13 cellular contexts compared by ENCODE assay signal in the genomic region with DNA sequence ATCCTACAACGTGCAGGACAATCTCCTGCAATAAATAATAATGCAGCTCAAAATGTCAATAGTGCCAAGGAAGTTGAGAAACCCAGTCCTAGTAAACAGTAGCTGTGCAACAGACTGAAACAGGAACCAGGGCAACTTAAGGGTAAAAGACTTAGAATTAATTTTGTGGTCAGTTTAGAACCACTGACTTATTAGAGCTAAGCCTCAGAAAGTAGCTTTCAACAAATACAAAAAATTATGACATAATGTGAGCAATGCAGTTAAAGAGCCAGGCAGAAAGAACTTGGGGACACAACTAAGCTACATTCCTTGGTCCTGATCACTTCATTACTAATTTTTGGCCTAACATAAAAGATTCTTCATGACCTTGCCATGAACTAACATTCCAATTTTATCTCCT.
DNase-seq lines count a peak whose midpoint lies in the region; ATAC-seq and TF ChIP-seq lines count a peak whose summit lies in the region.
"Had no signal": no experiment of that assay in that cellular context is flagged by ENCODE, and none has a peak within 500 bp of the region (broad histone marks: within the 10 kb centered on the region; RNA-seq: fewer than 3 reads in every experiment).

No MANE protein-coding gene starts in this region.

- H3K27ac Mint-ChIP-seq in WTC11: peak overlapping the region; percentile 93
- H3K27ac Mint-ChIP-seq in nephron progenitor cell: no peak overlapping the region
- H3K27ac Mint-ChIP-seq: activated naive CD4-positive, alpha-beta T cell treated with anti-CD3 and anti-CD28 coated beads for 36 hours; CD4-positive, alpha-beta memory T cell had no signal

- H3K4me1 Mint-ChIP-seq in WTC11 (peaks cover 80% of the 10 kb centered on the region), nephron progenitor cell (no peaks in the 10 kb centered on the region)
- H3K4me1 Mint-ChIP-seq: CD4-positive, alpha-beta memory T cell had no signal

- no peak overlapping the region for H3K4me3 Mint-ChIP-seq in WTC11
- no peak overlapping the region for H3K4me3 Mint-ChIP-seq in nephron progenitor cell
- H3K4me3 Mint-ChIP-seq: activated naive CD4-positive, alpha-beta T cell treated with anti-CD3 and anti-CD28 coated beads for 36 hours; CD4-positive, alpha-beta memory T cell; H9 had no signal

- H3K27me3 Mint-ChIP-seq in WTC11 (ENCODE audit: low read depth): no peaks in the 10 kb centered on the region
- no peaks in the 10 kb centered on the region for H3K27me3 Mint-ChIP-seq in nephron progenitor cell (ENCODE audit: low read depth, poor library complexity)
- H3K27me3 Mint-ChIP-seq: CD4-positive, alpha-beta memory T cell had no signal

- CTCF ChIA-PET in WTC11 (lab: Charles Lee): no interaction called here

- intact Hi-C loops in Right ventricle myocardium inferior (cut with DNase I): no loop called here
- intact Hi-C loops in sciatic nerve (cut with DNase I): no loop called here

- peaks cover 31% of the 10 kb centered on the region for H3K36me3 Mint-ChIP-seq in WTC11
- no peaks in the 10 kb centered on the region for H3K36me3 Mint-ChIP-seq in nephron progenitor cell (ENCODE audit: low read depth)
- H3K36me3 Mint-ChIP-seq: CD4-positive, alpha-beta memory T cell had no signal

- DNase-seq in WTC11 (ENCODE audit: low spot score) (no peak), Right ventricle myocardium inferior (ENCODE audit: missing footprints) (no peak), sciatic nerve (ENCODE audit: low spot score) (no peak), cerebellar cortex (ENCODE audit: low spot score) (no peak), nephron progenitor cell (no peak)
- DNase-seq: activated naive CD4-positive, alpha-beta T cell treated with anti-CD3 and anti-CD28 coated beads for 36 hours; CD4-positive, alpha-beta memory T cell; H9; sigmoid colon; T-helper 9 cell had no signal

- POLR2A ChIA-PET in WTC11 (lab: Charles Lee): no interaction called here

- TF ChIP-seq CTCF in WTC11 (IDR thresholded peaks at IDR 0.05) (no peak), nephron progenitor cell (IDR thresholded peaks at IDR 0.05) (no peak)

- H3K9me3 Mint-ChIP-seq in WTC11 (peaks cover 7% of the 10 kb centered on the region; the same call in 1 of the 2 replicates), nephron progenitor cell (no peaks in the 10 kb centered on the region)

- ATAC-seq in GM18502 (IDR thresholded peaks at IDR 0.05; ENCODE audit: poor library complexity, unreplicated experiment) (peak; percentile 86), GM21529 (IDR thresholded peaks at IDR 0.05; ENCODE audit: unreplicated experiment) (peak; percentile 80), HG03175 (IDR thresholded peaks at IDR 0.05; ENCODE audit: unreplicated experiment) (peak; percentile 91), WTC11 (no peak), Right ventricle myocardium inferior (no peak), sciatic nerve (no peak)

TF ChIP-seq in WTC11, 78 proteins besides CTCF, POLR2A, EP300 and RAD21:
- TF ChIP-seq TCF7 (CRISPR knock-in tag; IDR thresholded peaks at IDR 0.05; ENCODE audit: low read depth): no peak
- no peak for TF ChIP-seq CREM (CRISPR knock-in tag; IDR thresholded peaks at IDR 0.05)
- TF ChIP-seq, protein P1, sequence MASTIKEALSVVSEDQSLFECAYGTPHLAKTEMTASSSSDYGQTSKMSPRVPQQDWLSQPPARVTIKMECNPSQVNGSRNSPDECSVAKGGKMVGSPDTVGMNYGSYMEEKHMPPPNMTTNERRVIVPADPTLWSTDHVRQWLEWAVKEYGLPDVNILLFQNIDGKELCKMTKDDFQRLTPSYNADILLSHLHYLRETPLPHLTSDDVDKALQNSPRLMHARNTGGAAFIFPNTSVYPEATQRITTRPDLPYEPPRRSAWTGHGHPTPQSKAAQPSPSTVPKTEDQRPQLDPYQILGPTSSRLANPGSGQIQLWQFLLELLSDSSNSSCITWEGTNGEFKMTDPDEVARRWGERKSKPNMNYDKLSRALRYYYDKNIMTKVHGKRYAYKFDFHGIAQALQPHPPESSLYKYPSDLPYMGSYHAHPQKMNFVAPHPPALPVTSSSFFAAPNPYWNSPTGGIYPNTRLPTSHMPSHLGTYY (CRISPR knock-in tag; IDR thresholded peaks at IDR 0.05): no peak
- TF ChIP-seq, protein P2, sequence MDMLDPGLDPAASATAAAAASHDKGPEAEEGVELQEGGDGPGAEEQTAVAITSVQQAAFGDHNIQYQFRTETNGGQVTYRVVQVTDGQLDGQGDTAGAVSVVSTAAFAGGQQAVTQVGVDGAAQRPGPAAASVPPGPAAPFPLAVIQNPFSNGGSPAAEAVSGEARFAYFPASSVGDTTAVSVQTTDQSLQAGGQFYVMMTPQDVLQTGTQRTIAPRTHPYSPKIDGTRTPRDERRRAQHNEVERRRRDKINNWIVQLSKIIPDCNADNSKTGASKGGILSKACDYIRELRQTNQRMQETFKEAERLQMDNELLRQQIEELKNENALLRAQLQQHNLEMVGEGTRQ (CRISPR knock-in tag; IDR thresholded peaks at IDR 0.05): no peak
- TF ChIP-seq, protein P3, sequence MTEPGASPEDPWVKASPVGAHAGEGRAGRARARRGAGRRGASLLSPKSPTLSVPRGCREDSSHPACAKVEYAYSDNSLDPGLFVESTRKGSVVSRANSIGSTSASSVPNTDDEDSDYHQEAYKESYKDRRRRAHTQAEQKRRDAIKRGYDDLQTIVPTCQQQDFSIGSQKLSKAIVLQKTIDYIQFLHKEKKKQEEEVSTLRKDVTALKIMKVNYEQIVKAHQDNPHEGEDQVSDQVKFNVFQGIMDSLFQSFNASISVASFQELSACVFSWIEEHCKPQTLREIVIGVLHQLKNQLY (CRISPR knock-in tag; IDR thresholded peaks at IDR 0.05): no peak
- no peak for TF ChIP-seq GRHL2 (CRISPR knock-in tag; IDR thresholded peaks at IDR 0.05; ENCODE audit: insufficient replicate concordance, severe bottlenecking)
- TF ChIP-seq FOXP1 (CRISPR knock-in tag; IDR thresholded peaks at IDR 0.05; ENCODE audit: borderline replicate concordance): no peak
- TF ChIP-seq JAZF1 (CRISPR knock-in tag; IDR thresholded peaks at IDR 0.05): no peak
- TF ChIP-seq, protein P4, sequence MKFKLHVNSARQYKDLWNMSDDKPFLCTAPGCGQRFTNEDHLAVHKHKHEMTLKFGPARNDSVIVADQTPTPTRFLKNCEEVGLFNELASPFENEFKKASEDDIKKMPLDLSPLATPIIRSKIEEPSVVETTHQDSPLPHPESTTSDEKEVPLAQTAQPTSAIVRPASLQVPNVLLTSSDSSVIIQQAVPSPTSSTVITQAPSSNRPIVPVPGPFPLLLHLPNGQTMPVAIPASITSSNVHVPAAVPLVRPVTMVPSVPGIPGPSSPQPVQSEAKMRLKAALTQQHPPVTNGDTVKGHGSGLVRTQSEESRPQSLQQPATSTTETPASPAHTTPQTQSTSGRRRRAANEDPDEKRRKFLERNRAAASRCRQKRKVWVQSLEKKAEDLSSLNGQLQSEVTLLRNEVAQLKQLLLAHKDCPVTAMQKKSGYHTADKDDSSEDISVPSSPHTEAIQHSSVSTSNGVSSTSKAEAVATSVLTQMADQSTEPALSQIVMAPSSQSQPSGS (CRISPR knock-in tag; IDR thresholded peaks at IDR 0.05; ENCODE audit: borderline replicate concordance, low read depth): no peak
- TF ChIP-seq, protein P5, sequence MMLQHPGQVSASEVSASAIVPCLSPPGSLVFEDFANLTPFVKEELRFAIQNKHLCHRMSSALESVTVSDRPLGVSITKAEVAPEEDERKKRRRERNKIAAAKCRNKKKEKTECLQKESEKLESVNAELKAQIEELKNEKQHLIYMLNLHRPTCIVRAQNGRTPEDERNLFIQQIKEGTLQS (CRISPR knock-in tag; conservative IDR thresholded peaks at IDR 0.05): no peak
- TF ChIP-seq MXD4 (CRISPR knock-in tag; IDR thresholded peaks at IDR 0.05; ENCODE audit: borderline replicate concordance): no peak
- TF ChIP-seq, protein P6, sequence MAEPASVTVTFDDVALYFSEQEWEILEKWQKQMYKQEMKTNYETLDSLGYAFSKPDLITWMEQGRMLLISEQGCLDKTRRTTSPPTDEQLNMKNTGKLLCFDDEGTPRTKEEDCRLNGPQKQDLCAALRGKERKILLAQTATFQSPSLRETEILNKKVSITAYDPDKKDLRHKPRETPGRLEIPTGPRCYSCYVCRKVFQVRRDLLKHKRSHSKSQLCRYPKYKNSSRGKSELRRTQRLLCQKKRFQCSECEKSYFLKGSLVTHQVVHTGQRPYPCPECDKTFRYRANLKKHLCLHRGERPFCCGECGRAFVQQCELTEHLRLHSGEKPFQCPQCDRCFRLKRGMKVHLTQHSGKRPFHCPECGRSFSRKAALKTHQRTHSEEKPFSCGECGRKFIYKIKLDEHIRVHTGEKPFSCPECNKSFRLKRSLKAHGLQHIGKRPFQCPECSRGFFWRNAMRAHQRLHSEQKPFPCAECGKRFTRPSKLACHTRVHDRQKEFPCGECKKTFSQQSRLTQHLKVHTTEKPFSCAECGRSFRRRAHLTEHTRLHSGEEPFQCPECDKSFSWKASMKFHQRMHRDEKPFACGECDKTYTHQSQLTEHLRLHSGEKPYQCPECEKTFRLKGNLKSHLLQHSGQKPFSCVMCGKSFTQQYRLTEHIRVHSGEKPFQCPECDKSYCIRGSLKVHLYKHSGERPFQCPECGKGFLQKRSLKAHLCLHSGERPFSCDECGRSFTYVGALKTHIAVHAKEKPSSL (CRISPR knock-in tag; conservative IDR thresholded peaks at IDR 0.05): no peak

Comparison
In these comparisons a context has a peak if more than half of its experiments do, and no peak if none do; other contexts are left out.
1. ATAC-seq: peak in GM18502 (single experiment), GM21529 (single experiment) and HG03175 (single experiment); none in WTC11 (single experiment), Right ventricle myocardium inferior (single experiment) and sciatic nerve (single experiment).